ENCODE assay signal across 8 cellular contexts in the genomic region with DNA sequence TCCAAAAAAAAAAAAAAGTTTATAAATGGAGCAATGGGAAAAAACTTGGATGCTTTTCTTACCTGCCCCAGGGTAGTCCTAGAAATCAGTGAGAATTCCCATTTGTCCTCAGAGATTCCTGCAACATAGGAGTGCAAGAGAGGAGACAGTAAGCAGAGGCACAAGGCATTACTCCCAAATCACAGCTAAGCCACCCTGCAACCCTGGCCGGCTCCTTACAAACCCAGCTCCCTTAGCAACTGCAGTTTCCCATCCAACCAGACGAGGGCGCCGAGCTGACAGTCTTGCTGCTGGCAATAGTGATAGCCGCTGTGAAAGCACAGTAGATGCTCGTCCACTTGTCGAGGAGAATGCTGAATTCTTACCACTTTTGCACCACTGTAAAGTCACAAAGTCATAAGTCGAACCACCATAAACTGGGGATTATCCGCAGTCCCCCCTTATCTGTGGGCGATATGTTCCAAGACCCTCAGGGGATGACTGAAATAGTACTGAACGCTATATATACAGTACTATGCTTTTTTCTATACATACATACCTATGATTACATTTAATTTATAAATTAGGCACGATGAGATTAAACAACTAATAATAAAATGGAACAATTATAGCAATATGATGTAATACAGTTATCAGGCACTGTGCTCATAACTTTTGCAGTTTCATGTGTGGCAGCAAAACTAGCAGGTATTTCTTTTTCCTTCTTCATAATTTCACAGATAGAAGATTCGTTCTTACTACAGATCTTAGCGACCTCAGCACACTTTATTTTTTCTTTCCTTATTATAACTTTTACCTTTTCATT. TPM values are rescaled to one million over a fixed set of nuclear protein-coding genes. Genes with fewer than 3 reads are reported as not detected.
DNase-seq lines count a peak whose midpoint lies in the region; ATAC-seq and TF ChIP-seq lines count a peak whose summit lies in the region.

No MANE protein-coding gene starts in this region.

- peak overlapping the region in 1 of 7 donors; percentile 31 for H3K27ac Mint-ChIP-seq in CD4-positive, alpha-beta memory T cell
- H3K27ac Mint-ChIP-seq in HFFc6 (no peak overlapping the region), WTC11 (no peak overlapping the region)

- intact Hi-C loops in CD4-positive, alpha-beta memory T cell (cut with micrococcal nuclease), result loop anchor here (1.0 kb wide), 2 partner anchors 96 to 144 kb away; partner anchors contain the start of gene FUCA1
- intact Hi-C loops in mammary epithelial cell (cut with micrococcal nuclease), result loop anchor here (1.0 to 2.0 kb wide), 4 partner anchors 19 to 256 kb away; partner anchors contain the start of genes FUCA1 and LYPLA2

- H3K27me3 ChIP-seq in CD4-positive, alpha-beta memory T cell (ENCODE audit: insufficient read depth, low read length), result no peaks in the 10 kb centered on the region
- no peaks in the 10 kb centered on the region for H3K27me3 ChIP-seq in mammary epithelial cell (ENCODE audit: insufficient read depth, low read length)

- peaks cover 9% of the 10 kb centered on the region for H3K79me2 ChIP-seq in mammary epithelial cell (ENCODE audit: insufficient read depth, low read length)

- no TSS peak for BruUV-seq in mammary epithelial cell (replicated peaks; lab: Mats Ljungman, UMichigan)

- POLR2A ChIA-PET in CD4-positive, alpha-beta memory T cell (lab: Charles Lee; ENCODE audit: partially characterized antibody), result interaction anchor here (0.6 to 1.3 kb wide), 7 partner anchors 8 to 144 kb away, joined by 3 to 5 read pairs (median 3); partner anchors contain the start of genes CNR2, GALE and LYPLA2
- POLR2A ChIA-PET in WTC11 (lab: Charles Lee), result interaction anchor here (0.7 to 0.8 kb wide), 2 partner anchors 16 to 28 kb away, joined by 3 read pairs; partner anchors contain the start of gene GALE

- H3K4me3 Mint-ChIP-seq in CD4-positive, alpha-beta memory T cell, result peak overlapping the region in 3 of 8 donors; percentile 24 to 60 (median 55)
- peak overlapping the region; percentile 57; the same call in 1 of the 2 replicates for H3K4me3 Mint-ChIP-seq in HFFc6
- no peak overlapping the region for H3K4me3 Mint-ChIP-seq in WTC11

- DNase-seq in CD4-positive, alpha-beta memory T cell, result peak; percentile 72 to 85 (median 77)
- DNase-seq in HFFc6 (peak; percentile 75), NCI-H2227 (lab: John Stamatoyannopoulos, UW; ENCODE audit: unreplicated experiment) (peak; percentile 89), WTC11 (ENCODE audit: low spot score) (peak; percentile 92), mammary epithelial cell (peak; percentile 66), kidney glomerular epithelial cell (lab: John Stamatoyannopoulos, UW) (peak; percentile 45)
- peak; percentile 90 to 92 for DNase-seq in stimulated activated CD4-positive, alpha-beta T cell treated with anti-CD3 and anti-CD28 coated beads, Interleukin-2, amount 100 ng/mL, for 24 hours

- dilution Hi-C loops in mammary epithelial cell (cut with HindIII; ENCODE audit: low sequenced_read_pairs), result no loop called here

- no peak overlapping the region for H3K4me3 ChIP-seq in CD4-positive, alpha-beta memory T cell (ENCODE audit: low read length in 2 of 2)
- no peak overlapping the region for H3K4me3 ChIP-seq in mammary epithelial cell (replicated peaks in 1 of 3; ENCODE audit: insufficient read depth in 1 of 3, low read depth in 2 of 3, low read length in 3 of 3)

- no peak overlapping the region for H2AFZ ChIP-seq in mammary epithelial cell (ENCODE audit: low read depth, low read length)

- H3K9me3 Mint-ChIP-seq in CD4-positive, alpha-beta memory T cell, result no peaks in the 10 kb centered on the region
- H3K9me3 Mint-ChIP-seq in HFFc6, result no peaks in the 10 kb centered on the region
- H3K9me3 Mint-ChIP-seq in WTC11, result no peaks in the 10 kb centered on the region

- no peak overlapping the region for H3K27ac ChIP-seq in CD4-positive, alpha-beta memory T cell (ENCODE audit: low read depth, low read length)
- H3K27ac ChIP-seq in mammary epithelial cell (ENCODE audit: insufficient read depth, low read depth, low read length), result no peak overlapping the region

- ATAC-seq in WTC11, result peak; percentile 97
- no peak for ATAC-seq in GM21447 (IDR thresholded peaks at IDR 0.05; ENCODE audit: unreplicated experiment)

- H4K20me1 ChIP-seq in mammary epithelial cell (ENCODE audit: insufficient read depth, low read length), result no peaks in the 10 kb centered on the region

- no peaks in the 10 kb centered on the region for H3K36me3 ChIP-seq in CD4-positive, alpha-beta memory T cell (ENCODE audit: insufficient read depth, low read length)
- H3K36me3 ChIP-seq in mammary epithelial cell (ENCODE audit: insufficient read depth, low read length), result peaks cover 2% of the 10 kb centered on the region

- peaks cover 6% of the 10 kb centered on the region for H3K4me1 ChIP-seq in CD4-positive, alpha-beta memory T cell (ENCODE audit: insufficient read depth, low read length)
- H3K4me1 ChIP-seq in mammary epithelial cell (ENCODE audit: insufficient read depth, low read length), result peaks cover 2% of the 10 kb centered on the region

- in situ Hi-C loops in mammary epithelial cell (cut with MboI; ENCODE audit: low sequenced_read_pairs in 2 of 2), result no loop called here

- H3K27me3 Mint-ChIP-seq in CD4-positive, alpha-beta memory T cell, result no peaks in the 10 kb centered on the region
- H3K27me3 Mint-ChIP-seq in HFFc6 (ENCODE audit: insufficient read depth) (peaks cover 4% of the 10 kb centered on the region), WTC11 (ENCODE audit: low read depth) (no peaks in the 10 kb centered on the region)

- H3K36me3 Mint-ChIP-seq in CD4-positive, alpha-beta memory T cell, result peaks cover 0 to 6% of the 10 kb centered on the region in 2 donors
- H3K36me3 Mint-ChIP-seq in HFFc6 (ENCODE audit: low read depth) (no peaks in the 10 kb centered on the region), WTC11 (0 out of 2 replicates have a peak, but pooled peaks cover 2% of the 10 kb centered on the region)

- peaks cover 3 to 10% (median 5%) of the 10 kb centered on the region in 4 donors for H3K4me1 Mint-ChIP-seq in CD4-positive, alpha-beta memory T cell
- H3K4me1 Mint-ChIP-seq in HFFc6 (ENCODE audit: low read depth), result peaks cover 15% of the 10 kb centered on the region
- peaks cover 4% of the 10 kb centered on the region; the same call in 1 of the 2 replicates for H3K4me1 Mint-ChIP-seq in WTC11

- H3K9me3 ChIP-seq in CD4-positive, alpha-beta memory T cell (ENCODE audit: control insufficient read depth in 1 of 2, low read length in 2 of 2), result no peaks in the 10 kb centered on the region
- no peaks in the 10 kb centered on the region for H3K9me3 ChIP-seq in mammary epithelial cell (replicated peaks; ENCODE audit: insufficient read depth, low read length)

- WGBS in mammary epithelial cell (ENCODE audit: low coverage, missing lambda C conversion rate), result 15% methylated on average over 14 of the region's 14 CpGs

- CTCF ChIA-PET in CD4-positive, alpha-beta memory T cell (lab: Charles Lee; ENCODE audit: partially characterized antibody), result interaction anchor here (0.6 to 2.6 kb wide), 36 partner anchors 10 to 340 kb away, joined by 3 to 31 read pairs (median 4); partner anchors contain the start of genes ELOA, FUCA1, LYPLA2 and MYOM3
- CTCF ChIA-PET in WTC11 (lab: Charles Lee), result interaction anchor here (0.6 to 2.9 kb wide), 48 partner anchors 9 to 379 kb away, joined by 3 to 64 read pairs (median 4); partner anchors contain the start of genes ASAP3, ELOA, FUCA1 and GALE
- CTCF ChIA-PET in mammary epithelial cell (lab: Charles Lee; ENCODE audit: low non-redundant PET), result interaction anchor here (0.5 to 1.3 kb wide), 4 partner anchors 18 to 378 kb away, joined by 3 to 14 read pairs (median 4); no protein-coding TSS in a partner anchor

- no peak overlapping the region for H3K4me2 ChIP-seq in mammary epithelial cell (ENCODE audit: insufficient read depth, low read depth, low read length)

- no peak overlapping the region for H3K9ac ChIP-seq in mammary epithelial cell (ENCODE audit: insufficient read depth, low read length)

- peak; percentile 96 for TF ChIP-seq CTCF in HFFc6 (IDR thresholded peaks at IDR 0.05)
- peak; percentile 87 for TF ChIP-seq CTCF in WTC11 (IDR thresholded peaks at IDR 0.05)
- peak; percentile 97 to 99 for TF ChIP-seq CTCF in mammary epithelial cell (conservative IDR thresholded peaks at IDR 0.05 in 1 of 2, IDR thresholded peaks at IDR 0.05 in 1 of 2; ENCODE audit: extremely low read depth in 1 of 2, insufficient read depth in 1 of 2, low read depth in 1 of 2, low read length in 2 of 2)

RNA-seq across cellular contexts. Expression of gene PITHD1, which starts 6.0 kb away (rescaled TPM):
- total RNA-seq in CD4-positive, alpha-beta memory T cell, result 10 to 100 TPM; 78.3 to 82.1 TPM
- polyA plus RNA-seq in CD4-positive, alpha-beta memory T cell, result 10 to 100 TPM; 65.3 to 82.2 TPM
- total RNA-seq in HFFc6 (2021; fragmentation: NEBNext Ultra II Directional; extraction: Animal tissue kit (Norgen Biotek cat#: 25700)), result 10 to 100 TPM; 41.8 to 45.7 (median 44.8) TPM
- total RNA-seq in WTC11 (2021), result 59.9 to 66.2 TPM (median 62.2 TPM) in 3 replicates
- 10 to 100 TPM; 39.7 to 44.0 TPM for total RNA-seq in mammary epithelial cell
- 45.9 TPM for polyA plus RNA-seq in mammary epithelial cell
- 3.9 TPM for polyA minus RNA-seq in mammary epithelial cell

RNA-seq across cellular contexts. Expression of gene LYPLA2, which starts 18.7 kb away (rescaled TPM):
- 10 to 100 TPM; 52.6 to 55.8 TPM for total RNA-seq in CD4-positive, alpha-beta memory T cell
- polyA plus RNA-seq in CD4-positive, alpha-beta memory T cell, result 100 to 1,000 TPM; 110 to 151 TPM
- 10 to 100 TPM; 55.7 to 65.0 (median 59.8) TPM for total RNA-seq in HFFc6 (2021; fragmentation: NEBNext Ultra II Directional; extraction: Animal tissue kit (Norgen Biotek cat#: 25700))
- total RNA-seq in WTC11 (2021) (131 to 164 TPM (median 134 TPM) in 3 replicates), mammary epithelial cell (10 to 100 TPM; 81.5 to 89.8 TPM)
- 107 TPM for polyA plus RNA-seq in mammary epithelial cell
- polyA minus RNA-seq in mammary epithelial cell, result 91.3 TPM

RNA-seq across cellular contexts. Expression of gene GALE, which starts 28.3 kb away (rescaled TPM):
- 10 to 100 TPM; 11.2 to 12.0 TPM for total RNA-seq in CD4-positive, alpha-beta memory T cell
- 10 to 100 TPM; 13.8 to 15.9 TPM for polyA plus RNA-seq in CD4-positive, alpha-beta memory T cell
- total RNA-seq in HFFc6 (2021; fragmentation: NEBNext Ultra II Directional; extraction: Animal tissue kit (Norgen Biotek cat#: 25700)), result 10 to 100 TPM; 30.9 to 34.6 (median 33.5) TPM
- total RNA-seq in WTC11 (2021) (30.3 to 36.6 TPM (median 35.8 TPM) in 3 replicates), mammary epithelial cell (10 to 100 TPM; 24.2 to 84.5 TPM)
- 98.7 TPM for polyA plus RNA-seq in mammary epithelial cell
- 64.5 TPM for polyA minus RNA-seq in mammary epithelial cell

RNA-seq across cellular contexts. Expression of gene ELOA, which starts 29.0 kb away (rescaled TPM):
- 10 to 100 TPM; 28.3 to 31.7 TPM for total RNA-seq in CD4-positive, alpha-beta memory T cell
- 10 to 100 TPM; 17.1 to 32.4 TPM for polyA plus RNA-seq in CD4-positive, alpha-beta memory T cell
- 10 to 100 TPM; 55.5 to 72.6 (median 59.9) TPM for total RNA-seq in HFFc6 (2021; fragmentation: NEBNext Ultra II Directional; extraction: Animal tissue kit (Norgen Biotek cat#: 25700))
- total RNA-seq in WTC11 (2021) (35.9 to 45.1 TPM (median 36.6 TPM) in 3 replicates), mammary epithelial cell (10 to 100 TPM; 38.0 to 59.9 TPM)
- polyA plus RNA-seq in mammary epithelial cell, result 37.0 TPM
- 65.2 TPM for polyA minus RNA-seq in mammary epithelial cell

RNA-seq across cellular contexts. Expression of gene HMGCL, which starts 53.0 kb away (rescaled TPM):
- 10 to 100 TPM; 36.3 to 38.5 TPM for total RNA-seq in CD4-positive, alpha-beta memory T cell
- polyA plus RNA-seq in CD4-positive, alpha-beta memory T cell, result 10 to 100 TPM; 27.8 to 32.3 TPM
- 10 to 100 TPM; 20.2 to 22.9 (median 21.7) TPM for total RNA-seq in HFFc6 (2021; fragmentation: NEBNext Ultra II Directional; extraction: Animal tissue kit (Norgen Biotek cat#: 25700))
- 22.7 to 31.2 TPM (median 25.4 TPM) in 3 replicates for total RNA-seq in WTC11 (2021)
- 10 to 100 TPM; 31.5 to 33.0 TPM for total RNA-seq in mammary epithelial cell
- 25.8 TPM for polyA plus RNA-seq in mammary epithelial cell
- 2.1 TPM for polyA minus RNA-seq in mammary epithelial cell
